In genomic region chr9:131854906-131855504, GRCh38 we compare ENCODE assay signal across 16 cellular contexts.
DNase-seq lines count a peak whose midpoint lies in the region; ATAC-seq and TF ChIP-seq lines count a peak whose summit lies in the region.
"Had no signal": no experiment of that assay in that cellular context is flagged by ENCODE, and none has a peak within 500 bp of the region (broad histone marks: within the 10 kb centered on the region; RNA-seq: fewer than 3 reads in every experiment).

No MANE protein-coding gene starts in this region.

- H3K9ac ChIP-seq in IMR-90 (ENCODE audit: low read depth, low read length) = no peak overlapping the region

- H2BK5ac ChIP-seq in IMR-90 (ENCODE audit: low read depth, low read length, poor library complexity, severe bottlenecking) = no peak overlapping the region

- H4K91ac ChIP-seq in IMR-90 (ENCODE audit: insufficient read depth, low read depth, low read length) = no peak overlapping the region

- no peak for ATAC-seq in IMR-90 (ENCODE audit: low read depth)
- ATAC-seq: activated naive CD8-positive, alpha-beta T cell treated with anti-CD3 and anti-CD28 coated beads, Interleukin-2, amount 50 U/mL, for 24 hours; stimulated activated effector memory CD8-positive, alpha-beta T cell treated with anti-CD3 and anti-CD28 coated beads, Interleukin-12 subunit alpha, Interleukin-12 subunit beta, amount 100 ng/mL, for 72 hours had no signal

- no peak overlapping the region for H3K56ac ChIP-seq in IMR-90 (ENCODE audit: extremely low read depth, insufficient read depth, low read length)

- TF ChIP-seq CTCF in BE2C (IDR thresholded peaks at IDR 0.05; ENCODE audit: low read depth, low read length) = no peak
- TF ChIP-seq CTCF in IMR-90 (conservative IDR thresholded peaks at IDR 0.05; ENCODE audit: low read depth, low read length) = no peak
- TF ChIP-seq CTCF in astrocyte of the spinal cord (IDR thresholded peaks at IDR 0.05; ENCODE audit: low read depth, low read length) = no peak
- no peak for TF ChIP-seq CTCF in spleen (IDR thresholded peaks at IDR 0.05 in 8 of 11, conservative IDR thresholded peaks at IDR 0.05 in 3 of 11)
- TF ChIP-seq CTCF in osteocyte (IDR thresholded peaks at IDR 0.05) = no peak
- no peak for TF ChIP-seq CTCF in mesothelial cell of epicardium (IDR thresholded peaks at IDR 0.05; ENCODE audit: unreplicated experiment)

- DNase-seq in BE2C (peak; percentile 46), IMR-90 (peak; percentile 5), astrocyte of the spinal cord (ENCODE audit: low read depth, low spot score) (peak; percentile 3), left kidney (ENCODE audit: low read depth, low spot score) (peak; percentile 63), spleen (no peak), osteocyte (ENCODE audit: extremely low spot score, unreplicated experiment) (no peak), mesothelial cell of epicardium (ENCODE audit: low spot score in 2 of 2, unreplicated experiment in 2 of 2) (no peak), globus pallidus (ENCODE audit: low spot score) (no peak)
- DNase-seq: activated CD4-positive, alpha-beta T cell treated with anti-CD3 and anti-CD28 coated beads for 4 hours; activated naive CD8-positive, alpha-beta T cell treated with anti-CD3 and anti-CD28 coated beads, Interleukin-2, amount 50 U/mL, for 24 hours; activated T-cell treated with anti-CD3 and anti-CD28 coated beads for 4 hours; cortex of kidney; GOT3; kidney; stimulated activated CD4-positive, alpha-beta T cell treated with anti-CD3 and anti-CD28 coated beads, Interleukin-4, amount 100 ng/mL, for 24 hours had no signal

- H3K4me1 Mint-ChIP-seq in osteocyte (ENCODE audit: unreplicated experiment) = no peaks in the 10 kb centered on the region
- H3K4me1 Mint-ChIP-seq in mesothelial cell of epicardium = peaks cover 4% of the 10 kb centered on the region
- H3K4me1 Mint-ChIP-seq: activated naive CD8-positive, alpha-beta T cell treated with anti-CD3 and anti-CD28 coated beads, Interleukin-2, amount 50 U/mL, for 24 hours had no signal

- no peak overlapping the region for H3K4ac ChIP-seq in IMR-90 (ENCODE audit: low read depth, low read length)

- H2BK15ac ChIP-seq in IMR-90 (ENCODE audit: low read depth, low read length) = no peak overlapping the region

- POLR2A ChIA-PET in IMR-90 (lab: Charles Lee; ENCODE audit: unreplicated experiment) = no interaction called here

- no peak overlapping the region for H3K14ac ChIP-seq in IMR-90 (replicated peaks; ENCODE audit: low read depth, low read length)

- CTCF ChIA-PET in IMR-90 (lab: Yijun Ruan, JAX) = no interaction called here

- BruUV-seq in IMR-90 (replicated peaks; lab: Mats Ljungman, UMichigan) = no TSS peak

- no peak overlapping the region for H2BK120ac ChIP-seq in IMR-90 (ENCODE audit: low read depth, low read length)

- intact Hi-C loops in IMR-90 (cut with micrococcal nuclease) = no loop called here
- intact Hi-C loops in spleen (cut with DNase I; ENCODE audit: low total_unique reads) = no loop called here

- TF ChIP-seq POLR2A in IMR-90 (IDR thresholded peaks at IDR 0.05; ENCODE audit: low read depth, low read length) = no peak
- no peak for TF ChIP-seq POLR2A in spleen (IDR thresholded peaks at IDR 0.05)

- dilution Hi-C loops in IMR-90 (cut with HindIII; ENCODE audit: low sequenced_read_pairs, unreplicated experiment) = no loop called here

- no peaks in the 10 kb centered on the region; the same call in 1 of the 2 replicates for H3K36me3 ChIP-seq in BE2C
- H3K36me3 ChIP-seq in IMR-90 (ENCODE audit: control insufficient read depth, insufficient read depth, low read length) = peaks cover 5% of the 10 kb centered on the region
- peaks cover 0 to 15% (median 7%) of the 10 kb centered on the region in 6 donors for H3K36me3 ChIP-seq in spleen

- no peak overlapping the region for H2AFZ ChIP-seq in IMR-90 (replicated peaks; ENCODE audit: low read length, poor library complexity)

- no peaks in the 10 kb centered on the region; the same call in 1 of the 2 replicates for H4K20me1 ChIP-seq in IMR-90 (ENCODE audit: insufficient read depth, low read length)

- WGBS in IMR-90 (ENCODE audit: extremely low coverage in 2 of 2, insufficient read length in 1 of 2), 2 experiments = 39% methylated on average over 4 of the region's 18 CpGs; no CpG with 5 or more reads in 1 of the 2 experiments
- WGBS in spleen, 5 donors = 61 to 75% (median 70%) methylated on average over 18 of the region's 18 CpGs

- in situ Hi-C loops in IMR-90 (cut with MboI; ENCODE audit: low sequenced_read_pairs) (no loop called here), astrocyte of the spinal cord (cut with HindIII; ENCODE audit: low sequenced_read_pairs) (no loop called here)

- H3K9me1 ChIP-seq in IMR-90 (ENCODE audit: insufficient read depth, low read length) = 0 out of 2 replicates have a peak, but pooled peaks cover 10% of the 10 kb centered on the region

- no peaks in the 10 kb centered on the region for H3K27me3 Mint-ChIP-seq in osteocyte (ENCODE audit: unreplicated experiment)
- no peaks in the 10 kb centered on the region for H3K27me3 Mint-ChIP-seq in mesothelial cell of epicardium (ENCODE audit: low read depth)
- H3K27me3 Mint-ChIP-seq: activated naive CD8-positive, alpha-beta T cell treated with anti-CD3 and anti-CD28 coated beads, Interleukin-2, amount 50 U/mL, for 24 hours had no signal

- H3K4me3 Mint-ChIP-seq in osteocyte (ENCODE audit: unreplicated experiment) (no peak overlapping the region), mesothelial cell of epicardium (no peak overlapping the region)
- H3K4me3 Mint-ChIP-seq: activated naive CD8-positive, alpha-beta T cell treated with anti-CD3 and anti-CD28 coated beads, Interleukin-2, amount 50 U/mL, for 24 hours; stimulated activated effector memory CD8-positive, alpha-beta T cell treated with anti-CD3 and anti-CD28 coated beads, Interleukin-12 subunit alpha, Interleukin-12 subunit beta, amount 100 ng/mL, for 72 hours had no signal

- H3K27ac ChIP-seq in IMR-90 (ENCODE audit: insufficient read depth, low read length) (no peak overlapping the region), spleen (no peak overlapping the region)

- H3K9me3 Mint-ChIP-seq in osteocyte (ENCODE audit: unreplicated experiment) (no peaks in the 10 kb centered on the region), mesothelial cell of epicardium (no peaks in the 10 kb centered on the region)
- H3K9me3 Mint-ChIP-seq: activated naive CD8-positive, alpha-beta T cell treated with anti-CD3 and anti-CD28 coated beads, Interleukin-2, amount 50 U/mL, for 24 hours; stimulated activated effector memory CD8-positive, alpha-beta T cell treated with anti-CD3 and anti-CD28 coated beads, Interleukin-12 subunit alpha, Interleukin-12 subunit beta, amount 100 ng/mL, for 72 hours had no signal

- H3K4me1 ChIP-seq in BE2C (peaks cover 15% of the 10 kb centered on the region), IMR-90 (ENCODE audit: control insufficient read depth, insufficient read depth, low read length) (no peaks in the 10 kb centered on the region), spleen (peaks cover 0 to 7% (median 0%) of the 10 kb centered on the region in 6 donors)

- H3K27ac Mint-ChIP-seq in osteocyte (ENCODE audit: unreplicated experiment) (no peak overlapping the region), mesothelial cell of epicardium (no peak overlapping the region)
- H3K27ac Mint-ChIP-seq: activated naive CD8-positive, alpha-beta T cell treated with anti-CD3 and anti-CD28 coated beads, Interleukin-2, amount 50 U/mL, for 24 hours had no signal

- no peak overlapping the region for H3K4me2 ChIP-seq in IMR-90 (ENCODE audit: low read depth, low read length)

- no peak overlapping the region for H2AK5ac ChIP-seq in IMR-90 (ENCODE audit: low read depth, low read length)

- H3K9me3 ChIP-seq in BE2C (no peaks in the 10 kb centered on the region), IMR-90 (ENCODE audit: control insufficient read depth, insufficient read depth, low read length) (no peaks in the 10 kb centered on the region), spleen (no peaks in the 10 kb centered on the region)

- no peak for TF ChIP-seq RAD21 in IMR-90 (IDR thresholded peaks at IDR 0.05; ENCODE audit: low read length)

- H2AK9ac ChIP-seq in IMR-90 (replicated peaks; ENCODE audit: low read depth, low read length, poor library complexity) = no peak overlapping the region

- H3K27me3 ChIP-seq in BE2C (no peaks in the 10 kb centered on the region), IMR-90 (ENCODE audit: control insufficient read depth, insufficient read depth, low read length) (peaks cover 3% of the 10 kb centered on the region; the same call in 1 of the 2 replicates), spleen (replicated peaks in 1 of 7) (no peaks in the 10 kb centered on the region)

- H3K4me3 ChIP-seq in BE2C (ENCODE audit: low read depth, low read length) (peak overlapping the region; percentile 15), IMR-90 (ENCODE audit: insufficient read depth, low read depth, low read length) (no peak overlapping the region), astrocyte of the spinal cord (ENCODE audit: low read depth, low read length) (no peak overlapping the region), spleen (no peak overlapping the region)

- H3K23ac ChIP-seq in IMR-90 (ENCODE audit: low read depth, low read length) = no peak overlapping the region

- no peak overlapping the region for H2BK20ac ChIP-seq in IMR-90 (ENCODE audit: low read depth, low read length)

- no peak overlapping the region for H3K18ac ChIP-seq in IMR-90 (ENCODE audit: low read depth, low read length)

- no peak overlapping the region for H4K5ac ChIP-seq in IMR-90 (ENCODE audit: low read depth, low read length)

- H4K8ac ChIP-seq in IMR-90 (ENCODE audit: low read depth in 2 of 2, low read length in 2 of 2) = no peak overlapping the region

- H3K79me1 ChIP-seq in IMR-90 (ENCODE audit: low read depth in 1 of 2, low read length in 2 of 2) = no peaks in the 10 kb centered on the region

- H3K36me3 Mint-ChIP-seq in osteocyte (ENCODE audit: unreplicated experiment) (peaks cover 7% of the 10 kb centered on the region), mesothelial cell of epicardium (peaks cover 8% of the 10 kb centered on the region)
- H3K36me3 Mint-ChIP-seq: stimulated activated effector memory CD8-positive, alpha-beta T cell treated with anti-CD3 and anti-CD28 coated beads, Interleukin-12 subunit alpha, Interleukin-12 subunit beta, amount 100 ng/mL, for 72 hours had no signal

TF ChIP-seq in IMR-90, 13 proteins besides CTCF, POLR2A, EP300 and RAD21 (continues in another document):
- TF ChIP-seq CEBPB (IDR thresholded peaks at IDR 0.05; ENCODE audit: low read depth, low read length) (no peak), BHLHE40 (IDR thresholded peaks at IDR 0.05; ENCODE audit: low read depth, low read length) (no peak), MAFK (IDR thresholded peaks at IDR 0.05; ENCODE audit: low read depth, low read length) (no peak), RCOR1 (IDR thresholded peaks at IDR 0.05; ENCODE audit: insufficient replicate concordance, low read length) (no peak), MAZ (IDR thresholded peaks at IDR 0.05; ENCODE audit: borderline replicate concordance, low read depth, low read length) (no peak), FOS (IDR thresholded peaks at IDR 0.05; ENCODE audit: low read depth, low read length) (no peak)

Comparison
In these comparisons a context has a peak if more than half of its experiments do, and no peak if none do; other contexts are left out.
1. DNase-seq: peak in BE2C (single experiment), IMR-90 (single experiment), astrocyte of the spinal cord (single experiment) and left kidney (single experiment); none in spleen (single experiment), osteocyte (single experiment), mesothelial cell of epicardium (0 of 2) and globus pallidus (single experiment).